In the genomic region with DNA sequence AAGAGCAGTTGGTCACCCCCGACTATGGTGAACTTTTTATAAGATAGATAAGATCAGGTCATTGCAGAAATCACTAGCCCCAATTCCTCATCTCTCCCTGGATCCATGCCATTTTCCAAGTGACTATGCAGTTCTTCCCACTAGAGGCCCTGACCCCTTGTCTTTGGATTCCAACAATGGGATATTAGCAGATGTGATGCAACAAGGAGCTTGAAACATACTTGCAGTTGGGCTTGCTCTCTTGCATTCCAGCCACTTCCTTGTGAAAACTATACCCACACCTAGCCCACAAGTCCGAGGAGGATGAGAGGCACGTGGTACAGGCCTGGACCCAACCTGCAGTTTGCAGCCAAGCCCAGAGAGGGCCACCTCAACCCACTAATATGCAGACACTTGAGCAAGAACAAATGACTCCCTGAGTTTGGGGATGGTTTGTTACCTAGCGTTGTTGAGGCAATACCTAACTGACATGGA, we compare ENCODE assay signal across 12 cellular contexts.
DNase-seq lines count a peak whose midpoint lies in the region; ATAC-seq and TF ChIP-seq lines count a peak whose summit lies in the region.
"Had no signal": no experiment of that assay in that cellular context is flagged by ENCODE, and none has a peak within 500 bp of the region (broad histone marks: within the 10 kb centered on the region; RNA-seq: fewer than 3 reads in every experiment).

No MANE protein-coding gene starts in this region.

- H3K9me2 ChIP-seq in SK-N-SH (no peaks in the 10 kb centered on the region), hepatocyte (replicated peaks; ENCODE audit: insufficient read depth) (no peaks in the 10 kb centered on the region)

- H3K27ac ChIP-seq in SK-N-SH (ENCODE audit: low read depth in 2 of 2, low read length in 1 of 2): no peak overlapping the region
- H3K27ac ChIP-seq in hepatocyte: no peak overlapping the region
- H3K27ac ChIP-seq: BLaER1 had no signal

- H3K4me3 ChIP-seq in SK-N-SH (ENCODE audit: low read depth in 2 of 2, low read length in 1 of 2): no peak overlapping the region
- no peak overlapping the region for H3K4me3 ChIP-seq in hepatocyte
- H3K4me3 ChIP-seq: BLaER1 had no signal

- POLR2A ChIA-PET in SK-N-SH (lab: Yijun Ruan, JAX): interaction anchor here (0.5 kb wide), 1 partner anchor 22 kb away, joined by 4 read pairs; no protein-coding TSS in a partner anchor

- no peaks in the 10 kb centered on the region for H3F3A ChIP-seq in SK-N-SH (replicated peaks; ENCODE audit: insufficient read depth)

- no peaks in the 10 kb centered on the region for H4K20me1 ChIP-seq in SK-N-SH (ENCODE audit: insufficient read depth)
- H4K20me1 ChIP-seq in hepatocyte (ENCODE audit: insufficient read depth, poor library complexity, severe bottlenecking): no peaks in the 10 kb centered on the region
- H4K20me1 ChIP-seq: BLaER1 had no signal

- TF ChIP-seq CTCF in SK-N-SH (IDR thresholded peaks at IDR 0.05) (peak; percentile 27), hepatocyte (IDR thresholded peaks at IDR 0.05; ENCODE audit: poor library complexity) (peak; percentile 9)

- peaks cover 7 to 8% of the 10 kb centered on the region in 2 experiments for H3K36me3 ChIP-seq in SK-N-SH (replicated peaks in 1 of 2; ENCODE audit: control insufficient read depth in 1 of 2, insufficient read depth in 2 of 2, low read length in 1 of 2)
- no peaks in the 10 kb centered on the region for H3K36me3 ChIP-seq in hepatocyte (replicated peaks; ENCODE audit: insufficient read depth, low read depth)

- peaks cover 11% of the 10 kb centered on the region; the same call in 1 of the 2 replicates for H3K79me2 ChIP-seq in SK-N-SH (ENCODE audit: insufficient read depth)
- H3K79me2 ChIP-seq in hepatocyte: peaks cover 15% of the 10 kb centered on the region

- no peaks in the 10 kb centered on the region for H3K9me3 ChIP-seq in SK-N-SH
- H3K9me3 ChIP-seq in hepatocyte (ENCODE audit: low read depth): no peaks in the 10 kb centered on the region
- H3K9me3 ChIP-seq: BLaER1 had no signal

- no peaks in the 10 kb centered on the region; a peak in 1 of 4 replicates for H3K4me1 ChIP-seq in SK-N-SH (ENCODE audit: control insufficient read depth in 1 of 2, insufficient read depth in 2 of 2, low read depth in 1 of 2, low read length in 1 of 2)
- H3K4me1 ChIP-seq in hepatocyte (ENCODE audit: insufficient read depth): peaks cover 3% of the 10 kb centered on the region
- H3K4me1 ChIP-seq: BLaER1 had no signal

- peaks cover 34% of the 10 kb centered on the region for H3K4me1 Mint-ChIP-seq in stimulated activated naive CD8-positive, alpha-beta T cell treated with anti-CD3 and anti-CD28 coated beads, Interleukin-15, amount 100 ng/mL, for 72 hours

- H3K27ac Mint-ChIP-seq in stimulated activated naive CD8-positive, alpha-beta T cell treated with anti-CD3 and anti-CD28 coated beads, Interleukin-15, amount 100 ng/mL, for 72 hours: no peak overlapping the region

- TF ChIP-seq RAD21 in SK-N-SH (IDR thresholded peaks at IDR 0.05; ENCODE audit: low read length): no peak

- no peak overlapping the region for H3K4me3 Mint-ChIP-seq in stimulated activated naive CD8-positive, alpha-beta T cell treated with anti-CD3 and anti-CD28 coated beads, Interleukin-15, amount 100 ng/mL, for 72 hours

- no peak overlapping the region for H3K9ac ChIP-seq in SK-N-SH
- H3K9ac ChIP-seq: BLaER1 had no signal

- CTCF ChIA-PET in SK-N-SH (lab: Yijun Ruan, JAX): interaction anchor here (0.7 to 1.2 kb wide), 2 partner anchors 20 to 199 kb away, joined by 3 read pairs; no protein-coding TSS in a partner anchor

- H3K27me3 ChIP-seq in SK-N-SH (ENCODE audit: insufficient read depth) (no peaks in the 10 kb centered on the region), hepatocyte (no peaks in the 10 kb centered on the region)
- H3K27me3 ChIP-seq: BLaER1 had no signal

- 90% methylated on average over 4 of the region's 4 CpGs for WGBS in SK-N-SH (ENCODE audit: low lambda C conversion rate)
- 80% methylated on average over 4 of the region's 4 CpGs for WGBS in hepatocyte (ENCODE audit: low lambda C conversion rate, missing lambda C conversion rate)

- DNase-seq in stimulated activated naive CD8-positive, alpha-beta T cell treated with anti-CD3 and anti-CD28 coated beads, Interleukin-15, amount 100 ng/mL, for 72 hours: no peak
- DNase-seq in stimulated activated naive CD8-positive, alpha-beta T cell treated with anti-CD3 and anti-CD28 coated beads, Interleukin-15, Interleukin-2, amounts not matched to agents 100 U/mL and 50 U/mL, for 24 hours: no peak
- DNase-seq in SK-N-SH (no peak), hepatocyte (ENCODE audit: low spot score) (no peak), amygdala (lab: John Stamatoyannopoulos, UW) (no peak), GF-D8 (lab: John Stamatoyannopoulos, UW) (no peak), posterior vena cava (ENCODE audit: low spot score) (no peak)
- DNase-seq: activated CD4-positive, alpha-beta T cell treated with anti-CD3 and anti-CD28 coated beads, Interleukin-2, amount 50 U/mL, for 4 hours; NCI-H187 treated with DMSO at 0.1 percent for 48 hours; small intestine had no signal

- no peak for TF ChIP-seq EP300 in SK-N-SH (IDR thresholded peaks at IDR 0.05; ENCODE audit: borderline replicate concordance in 1 of 2, low read depth in 1 of 2, low read length in 1 of 2)

- H3K4me2 ChIP-seq in SK-N-SH: no peak overlapping the region
- no peak overlapping the region for H3K4me2 ChIP-seq in hepatocyte
- H3K4me2 ChIP-seq: BLaER1 had no signal

- no peaks in the 10 kb centered on the region for H3K9me3 Mint-ChIP-seq in stimulated activated naive CD8-positive, alpha-beta T cell treated with anti-CD3 and anti-CD28 coated beads, Interleukin-15, amount 100 ng/mL, for 72 hours

- peak; percentile 42 for ATAC-seq in stimulated activated naive CD8-positive, alpha-beta T cell treated with anti-CD3 and anti-CD28 coated beads, Interleukin-15, amount 100 ng/mL, for 72 hours
- ATAC-seq in stimulated activated naive CD8-positive, alpha-beta T cell treated with anti-CD3 and anti-CD28 coated beads, Interleukin-15, Interleukin-2, amounts not matched to agents 100 U/mL and 50 U/mL, for 24 hours: no peak
- no peak for ATAC-seq in HG03045 (IDR thresholded peaks at IDR 0.05; ENCODE audit: unreplicated experiment)

- H3K27me3 Mint-ChIP-seq in stimulated activated naive CD8-positive, alpha-beta T cell treated with anti-CD3 and anti-CD28 coated beads, Interleukin-15, amount 100 ng/mL, for 72 hours: no peaks in the 10 kb centered on the region

- intact Hi-C loops in posterior vena cava (cut with DNase I): no loop called here

- H2AFZ ChIP-seq in SK-N-SH (ENCODE audit: low read depth): no peak overlapping the region
- no peak overlapping the region for H2AFZ ChIP-seq in hepatocyte

TF ChIP-seq in SK-N-SH, 30 proteins besides CTCF, POLR2A, EP300 and RAD21:
- TF ChIP-seq FOXM1 (IDR thresholded peaks at IDR 0.05; ENCODE audit: low read depth) (no peak), ELF1 (IDR thresholded peaks at IDR 0.05) (no peak), GABPA (IDR thresholded peaks at IDR 0.05; ENCODE audit: low read depth) (no peak), RXRA (IDR thresholded peaks at IDR 0.05; ENCODE audit: borderline replicate concordance, low read depth) (no peak), TAF1 (IDR thresholded peaks at IDR 0.05; ENCODE audit: borderline replicate concordance, low read depth, low read length) (no peak), EZH2phosphoT487 (IDR thresholded peaks at IDR 0.05; ENCODE audit: borderline replicate concordance, low read depth) (no peak), SIN3A (IDR thresholded peaks at IDR 0.05; ENCODE audit: borderline replicate concordance, low read depth, low read length) (no peak), MEF2A (IDR thresholded peaks at IDR 0.05; ENCODE audit: borderline replicate concordance, low read depth) (no peak)
- TF ChIP-seq, protein P1, sequence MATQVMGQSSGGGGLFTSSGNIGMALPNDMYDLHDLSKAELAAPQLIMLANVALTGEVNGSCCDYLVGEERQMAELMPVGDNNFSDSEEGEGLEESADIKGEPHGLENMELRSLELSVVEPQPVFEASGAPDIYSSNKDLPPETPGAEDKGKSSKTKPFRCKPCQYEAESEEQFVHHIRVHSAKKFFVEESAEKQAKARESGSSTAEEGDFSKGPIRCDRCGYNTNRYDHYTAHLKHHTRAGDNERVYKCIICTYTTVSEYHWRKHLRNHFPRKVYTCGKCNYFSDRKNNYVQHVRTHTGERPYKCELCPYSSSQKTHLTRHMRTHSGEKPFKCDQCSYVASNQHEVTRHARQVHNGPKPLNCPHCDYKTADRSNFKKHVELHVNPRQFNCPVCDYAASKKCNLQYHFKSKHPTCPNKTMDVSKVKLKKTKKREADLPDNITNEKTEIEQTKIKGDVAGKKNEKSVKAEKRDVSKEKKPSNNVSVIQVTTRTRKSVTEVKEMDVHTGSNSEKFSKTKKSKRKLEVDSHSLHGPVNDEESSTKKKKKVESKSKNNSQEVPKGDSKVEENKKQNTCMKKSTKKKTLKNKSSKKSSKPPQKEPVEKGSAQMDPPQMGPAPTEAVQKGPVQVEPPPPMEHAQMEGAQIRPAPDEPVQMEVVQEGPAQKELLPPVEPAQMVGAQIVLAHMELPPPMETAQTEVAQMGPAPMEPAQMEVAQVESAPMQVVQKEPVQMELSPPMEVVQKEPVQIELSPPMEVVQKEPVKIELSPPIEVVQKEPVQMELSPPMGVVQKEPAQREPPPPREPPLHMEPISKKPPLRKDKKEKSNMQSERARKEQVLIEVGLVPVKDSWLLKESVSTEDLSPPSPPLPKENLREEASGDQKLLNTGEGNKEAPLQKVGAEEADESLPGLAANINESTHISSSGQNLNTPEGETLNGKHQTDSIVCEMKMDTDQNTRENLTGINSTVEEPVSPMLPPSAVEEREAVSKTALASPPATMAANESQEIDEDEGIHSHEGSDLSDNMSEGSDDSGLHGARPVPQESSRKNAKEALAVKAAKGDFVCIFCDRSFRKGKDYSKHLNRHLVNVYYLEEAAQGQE (IDR thresholded peaks at IDR 0.05; ENCODE audit: low read depth, low read length): no peak
- TF ChIP-seq, protein P2, sequence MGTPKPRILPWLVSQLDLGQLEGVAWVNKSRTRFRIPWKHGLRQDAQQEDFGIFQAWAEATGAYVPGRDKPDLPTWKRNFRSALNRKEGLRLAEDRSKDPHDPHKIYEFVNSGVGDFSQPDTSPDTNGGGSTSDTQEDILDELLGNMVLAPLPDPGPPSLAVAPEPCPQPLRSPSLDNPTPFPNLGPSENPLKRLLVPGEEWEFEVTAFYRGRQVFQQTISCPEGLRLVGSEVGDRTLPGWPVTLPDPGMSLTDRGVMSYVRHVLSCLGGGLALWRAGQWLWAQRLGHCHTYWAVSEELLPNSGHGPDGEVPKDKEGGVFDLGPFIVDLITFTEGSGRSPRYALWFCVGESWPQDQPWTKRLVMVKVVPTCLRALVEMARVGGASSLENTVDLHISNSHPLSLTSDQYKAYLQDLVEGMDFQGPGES (IDR thresholded peaks at IDR 0.05; ENCODE audit: low read depth, low read length): no peak
